In genomic region chr2:24836206-24836605, GRCh38 we compare ENCODE assay signal across 27 cellular contexts.
"Had no signal": no experiment of that assay in that cellular context is flagged by ENCODE, and none has a peak within 500 bp of the region (broad histone marks: within the 10 kb centered on the region; RNA-seq: fewer than 3 reads in every experiment).

No MANE protein-coding gene starts in this region.

- H3K4me1 Mint-ChIP-seq: naive thymus-derived CD8-positive, alpha-beta T cell; stimulated activated naive B cell treated with anti-CD40 and anti-IgM and Interleukin-4, amounts not matched to agents 10 μg/mL and 1 μg/mL and 100 μg/mL, for 72 hours had no signal

- H3K9me3 Mint-ChIP-seq: naive thymus-derived CD8-positive, alpha-beta T cell; nephron; neural crest cell; stimulated activated naive B cell treated with anti-CD40 and anti-IgM and Interleukin-4, amounts not matched to agents 10 μg/mL and 1 μg/mL and 100 μg/mL, for 72 hours had no signal

- H3K27ac ChIP-seq: heart right ventricle, hepatocyte, lower lobe of right lung, parathyroid adenoma, right atrium auricular region, right lobe of liver, suprapubic skin, thoracic aorta, tibial artery, upper lobe of right lung had no signal

- DNase-seq: heart right ventricle; islet precursor cell; kidney glomerular epithelial cell; left cardiac atrium; left ventricle myocardium superior; lower lobe of right lung; mammary epithelial cell; mesenchymal stem cell; right lobe of liver; stimulated activated CD4-positive, alpha-beta T cell treated with anti-CD3 and anti-CD28 coated beads, Interleukin-12 subunit alpha, Interleukin-12 subunit beta, amount 100 ng/mL, for 4 hours; stimulated activated CD4-positive, alpha-beta T cell treated with anti-CD3 and anti-CD28 coated beads, Interleukin-15, amount 100 ng/mL, for 24 hours; stimulated activated CD4-positive, alpha-beta T cell treated with anti-CD3 and anti-CD28 coated beads, Interleukin-2, amount 100 ng/mL, for 24 hours; stimulated activated CD4-positive, alpha-beta T cell treated with anti-CD3 and anti-CD28 coated beads, Interleukin-4, amount 100 ng/mL, for 1 hour; stimulated activated naive B cell treated with anti-CD40 and anti-IgM and Interleukin-4, amounts not matched to agents 10 μg/mL and 1 μg/mL and 100 μg/mL, for 72 hours; stimulated activated naive CD8-positive, alpha-beta T cell treated with anti-CD3 and anti-CD28 coated beads, Interleukin-15, Interleukin-2, amounts not matched to agents 100 U/mL and 50 U/mL, for 24 hours; tibial artery; upper lobe of right lung had no signal

- H3K36me3 ChIP-seq: right lobe of liver had no signal

- H2AFZ ChIP-seq: hepatocyte, parathyroid adenoma had no signal

- H3K27ac Mint-ChIP-seq: nephron; progenitor cell of endocrine pancreas; stimulated activated naive B cell treated with anti-CD40 and anti-IgM and Interleukin-4, amounts not matched to agents 10 μg/mL and 1 μg/mL and 100 μg/mL, for 72 hours had no signal

- H3K79me2 ChIP-seq: hepatocyte, parathyroid adenoma had no signal

- H3K4me2 ChIP-seq: hepatocyte, smooth muscle cell had no signal

- H3K4me3 Mint-ChIP-seq: naive thymus-derived CD8-positive, alpha-beta T cell; nephron; neural crest cell; stimulated activated naive B cell treated with anti-CD40 and anti-IgM and Interleukin-4, amounts not matched to agents 10 μg/mL and 1 μg/mL and 100 μg/mL, for 72 hours had no signal

- H3K27me3 Mint-ChIP-seq: naive thymus-derived CD8-positive, alpha-beta T cell; progenitor cell of endocrine pancreas; stimulated activated naive B cell treated with anti-CD40 and anti-IgM and Interleukin-4, amounts not matched to agents 10 μg/mL and 1 μg/mL and 100 μg/mL, for 72 hours had no signal

- H3K4me1 ChIP-seq: lower lobe of right lung, right atrium auricular region, right lobe of liver, suprapubic skin, tibial artery, upper lobe of right lung had no signal

- H3K9me3 ChIP-seq: heart right ventricle, lower lobe of right lung, right atrium auricular region, right lobe of liver, suprapubic skin, thoracic aorta, tibial artery, upper lobe of right lung had no signal

- H3K4me3 ChIP-seq: heart right ventricle, hepatocyte, lower lobe of right lung, right atrium auricular region, right lobe of liver, smooth muscle cell, suprapubic skin, thoracic aorta, tibial artery, upper lobe of right lung had no signal

- H3K27me3 ChIP-seq: heart right ventricle, hepatocyte, right atrium auricular region, right lobe of liver, suprapubic skin, tibial artery, upper lobe of right lung had no signal
